8 cellular contexts compared by ENCODE assay signal in the genomic region with DNA sequence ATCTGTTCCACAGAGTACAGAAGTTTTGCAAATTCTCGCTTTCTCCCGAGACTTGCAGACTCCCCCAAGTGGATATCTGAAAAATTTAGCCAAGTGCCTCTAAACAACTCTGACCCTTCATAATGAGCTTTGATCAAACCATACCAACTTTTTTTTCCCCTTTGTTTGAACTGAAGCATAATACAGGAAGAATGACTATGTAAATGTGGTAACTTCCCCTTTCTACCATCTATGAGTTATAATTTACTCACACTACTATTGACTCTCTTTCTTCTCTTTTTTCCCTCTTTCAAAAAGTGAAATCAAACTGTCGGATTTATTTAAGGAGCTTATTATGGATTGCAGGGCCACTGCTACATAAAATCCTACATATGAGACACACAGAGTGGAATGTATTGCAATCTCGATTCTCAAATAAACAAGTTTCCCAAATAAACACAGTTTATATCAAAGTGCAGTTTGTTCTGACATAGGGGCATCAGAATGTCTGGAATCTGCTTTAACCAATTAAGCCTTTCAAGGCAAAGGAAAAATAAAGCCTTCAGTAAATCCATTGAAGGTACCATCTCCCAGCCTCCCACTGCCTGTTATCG. TPM values are rescaled to one million over a fixed set of nuclear protein-coding genes. Genes with fewer than 3 reads are reported as not detected.
DNase-seq lines count a peak whose midpoint lies in the region; ATAC-seq and TF ChIP-seq lines count a peak whose summit lies in the region.

No MANE protein-coding gene starts in this region.

- no TSS peak for BruUV-seq in OCI-LY7 (replicated peaks; lab: Mats Ljungman, UMichigan)

- H3K4me1 ChIP-seq in BE2C (no peaks in the 10 kb centered on the region; the same call in 1 of the 2 replicates), OCI-LY7 (ENCODE audit: insufficient read depth, low read length, poor library complexity, severe bottlenecking) (peaks cover 12% of the 10 kb centered on the region), neutrophil (ENCODE audit: control insufficient read depth in 1 of 2, insufficient read depth in 1 of 2, low read depth in 1 of 2, low read length in 1 of 2) (peaks cover 36 to 39% of the 10 kb centered on the region in 2 experiments)

- intact Hi-C loops in OCI-LY7 (cut with micrococcal nuclease; ENCODE audit: unreplicated experiment): loop anchor here (5.0 kb wide), 1 partner anchor 235 kb away; no protein-coding TSS in a partner anchor

- H3K27me3 ChIP-seq in BE2C (no peaks in the 10 kb centered on the region), neutrophil (no peaks in the 10 kb centered on the region)

- peak overlapping the region; percentile 95 for H3K4me2 ChIP-seq in OCI-LY7 (ENCODE audit: low read length)

- H3K9me3 ChIP-seq in BE2C: no peaks in the 10 kb centered on the region
- H3K9me3 ChIP-seq in OCI-LY7 (ENCODE audit: low read length): no peaks in the 10 kb centered on the region
- no peaks in the 10 kb centered on the region for H3K9me3 ChIP-seq in neutrophil

- no peaks in the 10 kb centered on the region for H3K9me2 ChIP-seq in OCI-LY7 (ENCODE audit: insufficient read depth, low read length)

- ATAC-seq in GM21786 (IDR thresholded peaks at IDR 0.05; ENCODE audit: unreplicated experiment) (peak; percentile 31), HG03025 (IDR thresholded peaks at IDR 0.05; ENCODE audit: low FRiP score, unreplicated experiment) (no peak), GM19452 (IDR thresholded peaks at IDR 0.05; ENCODE audit: unreplicated experiment) (no peak)

- DNase-seq in BE2C (no peak), OCI-LY7 (ENCODE audit: low spot score) (peak; percentile 91), epithelial cell of proximal tubule (ENCODE audit: low read depth) (peak; percentile 19), DMS114 treated with DMSO at 0.1 percent for 48 hours (lab: John Stamatoyannopoulos, UW; ENCODE audit: unreplicated experiment) (no peak)

- POLR2A ChIA-PET in OCI-LY7 (lab: Charles Lee): interaction anchor here (0.6 to 4.2 kb wide), 20 partner anchors 11 to 1746 kb away, joined by 3 to 30 read pairs (median 4); no protein-coding TSS in a partner anchor

- H3K27ac ChIP-seq in OCI-LY7 (ENCODE audit: low read depth, low read length, poor library complexity, severe bottlenecking) (peak overlapping the region; percentile 86), neutrophil (peak overlapping the region; percentile 97)

- peak overlapping the region; percentile 90 for H2AFZ ChIP-seq in OCI-LY7 (ENCODE audit: low read length)

- H4K20me1 ChIP-seq in OCI-LY7 (ENCODE audit: insufficient read depth, low read length): peaks cover 13% of the 10 kb centered on the region

- TF ChIP-seq CTCF in BE2C (IDR thresholded peaks at IDR 0.05; ENCODE audit: low read depth, low read length): peak; percentile 38
- TF ChIP-seq CTCF in OCI-LY7 (conservative IDR thresholded peaks at IDR 0.05; ENCODE audit: low read length): peak; percentile 84
- TF ChIP-seq CTCF in epithelial cell of proximal tubule (conservative IDR thresholded peaks at IDR 0.05; ENCODE audit: low read depth, low read length): no peak
- TF ChIP-seq CTCF in neutrophil (IDR thresholded peaks at IDR 0.05): no peak

- H3K79me2 ChIP-seq in OCI-LY7 (ENCODE audit: insufficient read depth, low read depth, low read length): peaks cover 33% of the 10 kb centered on the region

- H3K4me3 ChIP-seq in BE2C (ENCODE audit: low read depth, low read length) (peak overlapping the region; percentile 79), OCI-LY7 (ENCODE audit: low read depth, low read length, poor library complexity, severe bottlenecking) (peak overlapping the region; percentile 93), epithelial cell of proximal tubule (ENCODE audit: low read depth, low read length) (peak overlapping the region; percentile 50), neutrophil (ENCODE audit: low read depth in 1 of 2, low read length in 1 of 2) (peak overlapping the region; percentile 74 to 86)

- no peaks in the 10 kb centered on the region for H3K36me3 ChIP-seq in BE2C
- peaks cover 12% of the 10 kb centered on the region for H3K36me3 ChIP-seq in OCI-LY7 (ENCODE audit: insufficient read depth, low read length)
- peaks cover 12% of the 10 kb centered on the region for H3K36me3 ChIP-seq in neutrophil

- CTCF ChIA-PET in OCI-LY7 (lab: Charles Lee; ENCODE audit: unreplicated experiment): interaction anchor here (1.0 to 1.1 kb wide), 2 partner anchors 11 to 144 kb away, joined by 3 to 5 read pairs; no protein-coding TSS in a partner anchor

RNA-seq across cellular contexts. Expression of gene ZNF804A, which starts 1.4 kb away (rescaled TPM):
- polyA plus RNA-seq in BE2C (2012; ENCODE audit: insufficient read depth, insufficient read length, low read depth): 16.7 TPM
- 19.9 and 24.1 TPM in 2 replicates for total RNA-seq in OCI-LY7 (2014; rRNA removed; shearing (Covaris generic))
- total RNA-seq in OCI-LY7 (2022) (14.3 and 14.4 TPM in 2 replicates), epithelial cell of proximal tubule (not detected in 2 replicates)

Comparison
In these comparisons a context has a peak if more than half of its experiments do, and no peak if none do; other contexts are left out.
1. DNase-seq: peak in OCI-LY7 (single experiment) and epithelial cell of proximal tubule (single experiment); none in BE2C (single experiment) and DMS114 treated with DMSO at 0.1 percent for 48 hours (single experiment).
2. CTCF ChIP-seq: peak in BE2C (single experiment) and OCI-LY7 (single experiment); none in epithelial cell of proximal tubule (single experiment) and neutrophil (single experiment).
3. RNA of gene ZNF804A, which starts 1.4 kb away (total RNA-seq): 14.3 to 24.1 TPM in OCI-LY7; not detected in epithelial cell of proximal tubule; every median in the first group is over 10 times any median in the second.
4. Peak in every context shown above with its lines, with median percentiles within 50 percentile points of each other: H3K4me3 ChIP-seq.